In genomic region chr14:89374908-89375307, GRCh38 we compare ENCODE assay signal across 20 cellular contexts. TPM values are rescaled to one million over a fixed set of nuclear protein-coding genes. Genes with fewer than 3 reads are reported as not detected.
DNase-seq lines count a peak whose midpoint lies in the region; ATAC-seq, FAIRE-seq and TF ChIP-seq lines count a peak whose summit lies in the region.
"Had no signal": no experiment of that assay in that cellular context is flagged by ENCODE, and none has a peak within 500 bp of the region (broad histone marks: within the 10 kb centered on the region; RNA-seq: fewer than 3 reads in every experiment).

No MANE protein-coding gene starts in this region.

- no peaks in the 10 kb centered on the region for H3K27me3 Mint-ChIP-seq in activated CD4-positive, alpha-beta T cell treated with anti-CD3 and anti-CD28 coated beads for 36 hours
- H3K27me3 Mint-ChIP-seq in natural killer cell (ENCODE audit: low read depth in 2 of 2) (no peaks in the 10 kb centered on the region), type B pancreatic cell (no peaks in the 10 kb centered on the region)
- H3K27me3 Mint-ChIP-seq in natural killer cell treated with Interleukin-12 subunit alpha and Interleukin-12 subunit beta and Interleukin-15 and Interleukin-18, amount 100 ng/mL, for 72 hours: no peaks in the 10 kb centered on the region
- H3K27me3 Mint-ChIP-seq: CD4-positive, alpha-beta memory T cell had no signal

- H3K79me2 ChIP-seq in GM12878 (ENCODE audit: control insufficient read depth, insufficient read depth, low read length): peaks cover 61% of the 10 kb centered on the region

- H3K27ac Mint-ChIP-seq in activated CD4-positive, alpha-beta T cell treated with anti-CD3 and anti-CD28 coated beads for 36 hours: no peak overlapping the region
- peak overlapping the region; percentile 21 to 35 for H3K27ac Mint-ChIP-seq in natural killer cell
- H3K27ac Mint-ChIP-seq in natural killer cell treated with Interleukin-12 subunit alpha and Interleukin-12 subunit beta and Interleukin-15 and Interleukin-18, amount 100 ng/mL, for 72 hours: peak overlapping the region in 1 of 2 donors; percentile 47
- H3K27ac Mint-ChIP-seq in type B pancreatic cell: peak overlapping the region; percentile 5
- H3K27ac Mint-ChIP-seq: HFFc6 had no signal

- H3K36me3 ChIP-seq in GM12878 (ENCODE audit: control insufficient read depth in 2 of 2, insufficient read depth in 2 of 2, low read length in 1 of 2): no peaks in the 10 kb centered on the region; a peak in 1 of 4 replicates

- H3K9ac ChIP-seq in GM12878 (ENCODE audit: control insufficient read depth, insufficient read depth, low read length): no peak overlapping the region
- H3K9ac ChIP-seq: BLaER1 had no signal

- H4K20me1 ChIP-seq in GM12878 (ENCODE audit: control insufficient read depth, insufficient read depth): no peaks in the 10 kb centered on the region

- no peak for TF ChIP-seq EP300 in GM12878 (IDR thresholded peaks at IDR 0.05; ENCODE audit: borderline replicate concordance in 1 of 2, control insufficient read depth in 1 of 2, low read depth in 2 of 2, low read length in 2 of 2)

- peak; percentile 32 for DNase-seq in activated CD4-positive, alpha-beta T cell treated with anti-CD3 and anti-CD28 coated beads for 36 hours
- no peak for DNase-seq in activated CD4-positive, alpha-beta T cell treated with anti-CD3 and anti-CD28 coated beads for 4 hours
- DNase-seq in natural killer cell (no peak), GM12878 (ENCODE audit: low read depth, low spot score) (no peak), type B pancreatic cell (ENCODE audit: extremely low spot score, unreplicated experiment) (no peak)
- DNase-seq in natural killer cell treated with Interleukin-12 subunit alpha and Interleukin-12 subunit beta and Interleukin-15 and Interleukin-18, amount 100 ng/mL, for 72 hours (ENCODE audit: low spot score): no peak
- no peak for DNase-seq in stimulated activated naive CD4-positive, alpha-beta T cell treated with Interleukin-2 at 50 U/mL for 16 hours (lab: John Stamatoyannopoulos, UW)
- DNase-seq: CD4-positive, alpha-beta memory T cell; DMS153; DMS79; GDM1; GOT3; H7; HFFc6 had no signal

- peaks cover 6% of the 10 kb centered on the region for H3K9me3 Mint-ChIP-seq in activated CD4-positive, alpha-beta T cell treated with anti-CD3 and anti-CD28 coated beads for 36 hours (ENCODE audit: low read depth)
- H3K9me3 Mint-ChIP-seq in natural killer cell: no peaks in the 10 kb centered on the region
- H3K9me3 Mint-ChIP-seq in natural killer cell treated with Interleukin-12 subunit alpha and Interleukin-12 subunit beta and Interleukin-15 and Interleukin-18, amount 100 ng/mL, for 72 hours: no peaks in the 10 kb centered on the region
- no peaks in the 10 kb centered on the region for H3K9me3 Mint-ChIP-seq in type B pancreatic cell

- WGBS in GM12878 (ENCODE audit: insufficient coverage, insufficient replicate concordance, low lambda C conversion rate, missing lambda C conversion rate): 76% methylated on average over 3 of the region's 3 CpGs

- no peak overlapping the region for H2AFZ ChIP-seq in GM12878 (ENCODE audit: control insufficient read depth, low read depth, low read length)

- in situ Hi-C loops in GM12878 (cut with MboI): no loop called here

- peaks cover 66% of the 10 kb centered on the region for H3K4me1 Mint-ChIP-seq in activated CD4-positive, alpha-beta T cell treated with anti-CD3 and anti-CD28 coated beads for 36 hours
- peaks cover 68 to 75% of the 10 kb centered on the region in 2 donors for H3K4me1 Mint-ChIP-seq in natural killer cell
- H3K4me1 Mint-ChIP-seq in natural killer cell treated with Interleukin-12 subunit alpha and Interleukin-12 subunit beta and Interleukin-15 and Interleukin-18, amount 100 ng/mL, for 72 hours (ENCODE audit: low read depth in 2 of 2): peaks cover 43 to 52% of the 10 kb centered on the region in 2 donors
- H3K4me1 Mint-ChIP-seq in type B pancreatic cell (ENCODE audit: unreplicated experiment): peaks cover 11% of the 10 kb centered on the region

- intact Hi-C loops in activated CD4-positive, alpha-beta T cell treated with anti-CD3 and anti-CD28 coated beads for 36 hours (cut with DNase I, micrococcal nuclease): no loop called here
- intact Hi-C loops in natural killer cell (cut with micrococcal nuclease): no loop called here
- intact Hi-C loops in GM12878 (cut with micrococcal nuclease; ENCODE audit: unreplicated experiment): no loop called here

- RAD21 ChIA-PET in GM12878 (lab: Charles Lee; ENCODE audit: unreplicated experiment): interaction anchor here (0.7 to 1.0 kb wide), 2 partner anchors 9 to 31 kb away, joined by 3 to 6 read pairs; no protein-coding TSS in a partner anchor

- TF ChIP-seq POLR2A in GM12878 (IDR thresholded peaks at IDR 0.05; ENCODE audit: low read depth, low read length): no peak

- no peak overlapping the region for H3K4me3 ChIP-seq in GM12878
- H3K4me3 ChIP-seq: A549, BLaER1 had no signal

- CTCF ChIA-PET in activated CD4-positive, alpha-beta T cell treated with anti-CD3 and anti-CD28 coated beads for 36 hours (lab: Charles Lee): interaction anchor here (1.0 kb wide), 1 partner anchor 9 kb away, joined by 3 read pairs; no protein-coding TSS in a partner anchor
- CTCF ChIA-PET in GM12878 (lab: Yijun Ruan, JAX): no interaction called here

- POLR2A ChIA-PET in activated CD4-positive, alpha-beta T cell treated with anti-CD3 and anti-CD28 coated beads for 36 hours (lab: Charles Lee): interaction anchor here (0.7 kb wide), 1 partner anchor 24 kb away, joined by 3 read pairs; no protein-coding TSS in a partner anchor
- POLR2A ChIA-PET in GM12878 (lab: Charles Lee): no interaction called here

- H3K4me2 ChIP-seq in GM12878 (ENCODE audit: control insufficient read depth, insufficient read depth): no peak overlapping the region
- H3K4me2 ChIP-seq: A549, BLaER1 had no signal

- TF ChIP-seq CTCF in natural killer cell (IDR thresholded peaks at IDR 0.05) (no peak), GM12878 (IDR thresholded peaks at IDR 0.05 in 2 of 3, conservative IDR thresholded peaks at IDR 0.05 in 1 of 3; ENCODE audit: control insufficient read depth in 2 of 3, extremely low read depth in 1 of 3, insufficient read depth in 1 of 3, low read depth in 3 of 3, low read length in 3 of 3) (no peak), type B pancreatic cell (conservative IDR thresholded peaks at IDR 0.05) (no peak)

- H3K27ac ChIP-seq in GM12878 (ENCODE audit: control insufficient read depth, insufficient read depth): no peak overlapping the region
- H3K27ac ChIP-seq: 22Rv1, A549, BLaER1, HL-60 had no signal

- SMC1A ChIA-PET in GM12878 (lab: Charles Lee; ENCODE audit: uncharacterized antibody, unreplicated experiment): interaction anchor here (1.5 kb wide), 2 partner anchors 11 to 40 kb away, joined by 4 read pairs; no protein-coding TSS in a partner anchor

- peaks cover 30% of the 10 kb centered on the region for H3K36me3 Mint-ChIP-seq in activated CD4-positive, alpha-beta T cell treated with anti-CD3 and anti-CD28 coated beads for 36 hours (ENCODE audit: low read depth)
- H3K36me3 Mint-ChIP-seq in natural killer cell: no peaks in the 10 kb centered on the region
- peaks cover 6% of the 10 kb centered on the region for H3K36me3 Mint-ChIP-seq in natural killer cell treated with Interleukin-12 subunit alpha and Interleukin-12 subunit beta and Interleukin-15 and Interleukin-18, amount 100 ng/mL, for 72 hours
- peaks cover 21% of the 10 kb centered on the region for H3K36me3 Mint-ChIP-seq in type B pancreatic cell

- no peak for FAIRE-seq in GM12878 (lab: Jason Lieb, UNC)
- FAIRE-seq: A549 had no signal

- no TSS peak for BruUV-seq in GM12878 (replicated peaks; lab: Mats Ljungman, UMichigan)

- H3K9me3 ChIP-seq in GM12878 (replicated peaks; ENCODE audit: control insufficient read depth, insufficient read depth, low read length): peaks cover 8% of the 10 kb centered on the region; the same call in 2 of the 3 replicates
- H3K9me3 ChIP-seq: A549 had no signal

- H3K4me1 ChIP-seq in GM12878 (ENCODE audit: control insufficient read depth, insufficient read depth, low read length): peaks cover 22% of the 10 kb centered on the region
- H3K4me1 ChIP-seq: A549 had no signal

- H3K4me3 Mint-ChIP-seq in activated CD4-positive, alpha-beta T cell treated with anti-CD3 and anti-CD28 coated beads for 36 hours: no peak overlapping the region
- H3K4me3 Mint-ChIP-seq in natural killer cell: no peak overlapping the region
- H3K4me3 Mint-ChIP-seq in natural killer cell treated with Interleukin-12 subunit alpha and Interleukin-12 subunit beta and Interleukin-15 and Interleukin-18, amount 100 ng/mL, for 72 hours: no peak overlapping the region
- H3K4me3 Mint-ChIP-seq in type B pancreatic cell: no peak overlapping the region
- H3K4me3 Mint-ChIP-seq: CD14-positive monocyte; CD4-positive, alpha-beta memory T cell; HFFc6 had no signal

- ATAC-seq in activated CD4-positive, alpha-beta T cell treated with anti-CD3 and anti-CD28 coated beads for 36 hours: peak; percentile 30
- ATAC-seq in natural killer cell (no peak), GM12878 (peak; percentile 28)
- ATAC-seq in natural killer cell treated with Interleukin-12 subunit alpha and Interleukin-12 subunit beta and Interleukin-15 and Interleukin-18, amount 100 ng/mL, for 72 hours: no peak
- ATAC-seq: A549, HCT116 had no signal

- no peak for TF ChIP-seq RAD21 in GM12878 (IDR thresholded peaks at IDR 0.05; ENCODE audit: insufficient read depth, low read depth, low read length)

- H3K27me3 ChIP-seq in GM12878 (replicated peaks in 1 of 2; ENCODE audit: control insufficient read depth in 2 of 2, insufficient read depth in 2 of 2, low read length in 1 of 2): no peaks in the 10 kb centered on the region
- H3K27me3 ChIP-seq: BLaER1 had no signal

RNA-seq across cellular contexts. Expression of gene FOXN3, which starts 42.1 kb away (rescaled TPM):
- total RNA-seq in activated CD4-positive, alpha-beta T cell treated with anti-CD3 and anti-CD28 coated beads for 36 hours: 10 to 100 TPM; 69.1 to 76.3 TPM
- total RNA-seq in natural killer cell (100 to 1,000 TPM; 209 to 216 (median 209) TPM), GM12878 (2014; rRNA removed) (41.7 and 42.0 TPM in 2 replicates), GM12878 (2014; rRNA removed; fragmentation: Illumina TruSeq; extraction: Trizol) (32.5 and 33.8 TPM in 2 replicates), GM12878 (2021) (66.1 and 68.9 TPM in 2 replicates), type B pancreatic cell (ENCODE audit: low replicate concordance) (40.4 and 73.5 TPM in 2 replicates)
- total RNA-seq in natural killer cell treated with Interleukin-12 subunit alpha and Interleukin-12 subunit beta and Interleukin-15 and Interleukin-18, amount 100 ng/mL, for 72 hours: 100 to 1,000 TPM; 127 to 133 TPM
- total RNA-seq in GM12878 (2013; cell fraction: nucleolus; rRNA removed): 112 and 136 TPM in 2 replicates
- 19.9 TPM for polyA plus RNA-seq in GM12878 (2011; ENCODE audit: low read depth)
- polyA plus RNA-seq in GM12878 (2011; rRNA removed) (21.5 and 25.6 TPM in 2 replicates), GM12878 (2014; fragmentation: Illumina TruSeq; extraction: Trizol) (43.6 and 46.8 TPM in 2 replicates), GM12878 (2014; fragmentation: Nextera tagmentation; extraction: Ambion mirVana) (1 to 10 TPM; 4.5 to 7.1 TPM), GM12878 (2014; rRNA removed) (34.5 and 38.4 TPM in 2 replicates), GM12878 (2016; fragmentation: Nextera tagmentation; extraction: Ambion mirVana) (10 to 100 TPM; 21.2 to 23.7 TPM)
- 21.5 and 21.7 TPM in 2 replicates for polyA plus RNA-seq in GM12878 (2011; cell fraction: cytosol; rRNA removed)
- 17.3 and 21.5 TPM in 2 replicates for polyA plus RNA-seq in GM12878 (2011; cell fraction: nucleus; rRNA removed)
- polyA plus RNA-seq in GM12878 (2012): 28.8 and 31.2 TPM in 2 replicates
- polyA minus RNA-seq in GM12878 (2011; rRNA and poly(A)+ RNA removed): 42.8 and 49.2 TPM in 2 replicates
- 15.0 and 20.3 TPM in 2 replicates for polyA minus RNA-seq in GM12878 (2011; cell fraction: cytosol; rRNA and poly(A)+ RNA removed)
- 27.3 and 39.6 TPM in 2 replicates for polyA minus RNA-seq in GM12878 (2011; cell fraction: nucleus; rRNA and poly(A)+ RNA removed)

Comparison
In these comparisons a context has a peak if more than half of its experiments do, and no peak if none do; other contexts are left out.
1. ATAC-seq: peak in activated CD4-positive, alpha-beta T cell treated with anti-CD3 and anti-CD28 coated beads for 36 hours (single experiment) and GM12878 (single experiment); none in natural killer cell (0 of 3) and natural killer cell treated with Interleukin-12 subunit alpha and Interleukin-12 subunit beta and Interleukin-15 and Interleukin-18, amount 100 ng/mL, for 72 hours (0 of 2).